Comparison of ENCODE assay signal across 23 cellular contexts in genomic region chr1:44008259-44008658, GRCh38. TPM values are rescaled to one million over a fixed set of nuclear protein-coding genes. Genes with fewer than 3 reads are reported as not detected.
DNase-seq lines count a peak whose midpoint lies in the region; ATAC-seq, FAIRE-seq and TF ChIP-seq lines count a peak whose summit lies in the region.
"Had no signal": no experiment of that assay in that cellular context is flagged by ENCODE, and none has a peak within 500 bp of the region (broad histone marks: within the 10 kb centered on the region; RNA-seq: fewer than 3 reads in every experiment).

No MANE protein-coding gene starts in this region.

- no peak for TF ChIP-seq RAD21 in H1 (IDR thresholded peaks at IDR 0.05 in 1 of 2, conservative IDR thresholded peaks at IDR 0.05 in 1 of 2; ENCODE audit: low read depth in 2 of 2, low read length in 2 of 2)

- H3K23ac ChIP-seq in H1 (ENCODE audit: insufficient read length) = no peak overlapping the region

- peak overlapping the region; percentile 44 for H3K27ac Mint-ChIP-seq in activated T-helper 1 cell treated with anti-CD3 and anti-CD28 coated beads, Interleukin-12 subunit alpha, Interleukin-12 subunit beta, Interleukin-2, Interleukin-4 antibody, amounts not matched to agents 30 ng/mL and 10 ng/mL and 1 ng/mL, durations not matched to agents 14 hours and 24 hours and 36 hours
- H3K27ac Mint-ChIP-seq in stimulated activated effector memory CD8-positive, alpha-beta T cell treated with anti-CD3 and anti-CD28 coated beads, Interleukin-12 subunit alpha, Interleukin-12 subunit beta, amount 100 ng/mL, for 72 hours = peak overlapping the region; percentile 62
- H3K27ac Mint-ChIP-seq in activated CD8-positive, alpha-beta T cell treated with anti-CD3 and anti-CD28 coated beads for 36 hours = no peak overlapping the region
- H3K27ac Mint-ChIP-seq: B cell; CD8-positive, alpha-beta T cell had no signal

- H3K79me2 ChIP-seq in H1 (ENCODE audit: control insufficient read depth in 1 of 2, insufficient read depth in 2 of 2, low read length in 2 of 2) = no peaks in the 10 kb centered on the region

- H3K4ac ChIP-seq in H1 (replicated peaks; ENCODE audit: insufficient read length, low read depth, low read length) = no peak overlapping the region

- H3K4me1 Mint-ChIP-seq in activated T-helper 1 cell treated with anti-CD3 and anti-CD28 coated beads, Interleukin-12 subunit alpha, Interleukin-12 subunit beta, Interleukin-2, Interleukin-4 antibody, amounts not matched to agents 30 ng/mL and 10 ng/mL and 1 ng/mL, durations not matched to agents 14 hours and 24 hours and 36 hours (ENCODE audit: low read depth) = no peaks in the 10 kb centered on the region
- no peaks in the 10 kb centered on the region for H3K4me1 Mint-ChIP-seq in stimulated activated effector memory CD8-positive, alpha-beta T cell treated with anti-CD3 and anti-CD28 coated beads, Interleukin-12 subunit alpha, Interleukin-12 subunit beta, amount 100 ng/mL, for 72 hours
- H3K4me1 Mint-ChIP-seq in activated CD8-positive, alpha-beta T cell treated with anti-CD3 and anti-CD28 coated beads for 36 hours (ENCODE audit: low read depth) = peaks cover 6% of the 10 kb centered on the region
- H3K4me1 Mint-ChIP-seq: B cell had no signal

- CTCF ChIA-PET in H1 (lab: Charles Lee; ENCODE audit: partially characterized antibody) = interaction anchor here (1.3 to 15.8 kb wide), 3 partner anchors 11 to 22 kb away, joined by 4 to 239 read pairs (median 71); partner anchors contain the start of genes CCDC24 and SLC6A9
- CTCF ChIA-PET in activated CD8-positive, alpha-beta T cell treated with anti-CD3 and anti-CD28 coated beads for 36 hours (lab: Charles Lee) = no interaction called here

- H3K27me3 ChIP-seq in H1 (replicated peaks in 1 of 4; ENCODE audit: control insufficient read depth in 3 of 4, extremely low read depth in 1 of 4, insufficient read depth in 3 of 4, low read length in 3 of 4) = no peaks in the 10 kb centered on the region
- H3K27me3 ChIP-seq: BLaER1 had no signal

- DNase-seq in Right ventricle myocardium inferior (ENCODE audit: missing footprints) = peak; percentile 71
- no peak for DNase-seq in Right ventricle myocardium superior
- DNase-seq in activated T-helper 1 cell treated with anti-CD3 and anti-CD28 coated beads, Interleukin-12 subunit alpha, Interleukin-12 subunit beta, Interleukin-2, Interleukin-4 antibody, amounts not matched to agents 30 ng/mL and 10 ng/mL and 1 ng/mL, durations not matched to agents 14 hours and 24 hours and 36 hours (ENCODE audit: low spot score) = no peak
- DNase-seq in H1 (ENCODE audit: low read depth in 1 of 2, low spot score in 2 of 2) = no peak
- no peak for DNase-seq in stimulated activated effector memory CD8-positive, alpha-beta T cell treated with anti-CD3 and anti-CD28 coated beads, Interleukin-12 subunit alpha, Interleukin-12 subunit beta, amount 100 ng/mL, for 72 hours (ENCODE audit: low spot score in 2 of 2)
- no peak for DNase-seq in activated CD8-positive, alpha-beta T cell treated with anti-CD3 and anti-CD28 coated beads for 36 hours
- no peak for DNase-seq in hippocampal formation (lab: John Stamatoyannopoulos, UW)
- DNase-seq in UCSD-AML1 (lab: John Stamatoyannopoulos, UW; ENCODE audit: unreplicated experiment) = no peak
- DNase-seq: Caco-2; CD4-positive, CD25-positive, alpha-beta regulatory T cell; CD8-positive, alpha-beta T cell; DMS153; DND-41; GOT3; H7; HCEC 1CT had no signal

- H3K27ac ChIP-seq in H1 (ENCODE audit: low read depth, low read length) = no peak overlapping the region
- H3K27ac ChIP-seq: 22Rv1, BLaER1, C4-2B had no signal

- H4K91ac ChIP-seq in H1 (replicated peaks; ENCODE audit: insufficient read length, low read length) = no peak overlapping the region

- no peak for FAIRE-seq in H1 (lab: Jason Lieb, UNC)
- FAIRE-seq: A204.1, G401.6, GM12892 had no signal

- no peak overlapping the region for H3K9ac ChIP-seq in H1 (replicated peaks in 1 of 4; ENCODE audit: extremely low read depth in 1 of 4, low read depth in 3 of 4, low read length in 3 of 4)
- H3K9ac ChIP-seq: BLaER1 had no signal

- no peak overlapping the region for H3K4me3 ChIP-seq in H1 (ENCODE audit: extremely low read depth in 1 of 4, insufficient read depth in 2 of 4, low read depth in 3 of 4, low read length in 4 of 4)
- H3K4me3 ChIP-seq: BLaER1 had no signal

- H3K9me3 ChIP-seq in H1 (ENCODE audit: insufficient read depth in 2 of 2, low read depth in 1 of 2, low read length in 1 of 2) = no peaks in the 10 kb centered on the region
- H3K9me3 ChIP-seq: BLaER1, Caco-2 had no signal

- peaks cover 1 to 2% of the 10 kb centered on the region in 2 experiments for H4K20me1 ChIP-seq in H1 (replicated peaks in 1 of 2; ENCODE audit: control insufficient read depth in 1 of 2, insufficient read depth in 2 of 2, low read length in 2 of 2)
- H4K20me1 ChIP-seq: BLaER1 had no signal

- H2AFZ ChIP-seq in H1 (ENCODE audit: low read length) = no peak overlapping the region

- H2BK20ac ChIP-seq in H1 (ENCODE audit: low read length) = no peak overlapping the region

- no peaks in the 10 kb centered on the region for H3K23me2 ChIP-seq in H1 (ENCODE audit: low read depth, low read length)

- ATAC-seq in Right ventricle myocardium inferior (no peak), Right ventricle myocardium superior (ENCODE audit: poor library complexity) (no peak)
- ATAC-seq in stimulated activated effector memory CD8-positive, alpha-beta T cell treated with anti-CD3 and anti-CD28 coated beads, Interleukin-12 subunit alpha, Interleukin-12 subunit beta, amount 100 ng/mL, for 72 hours = no peak
- ATAC-seq in activated CD8-positive, alpha-beta T cell treated with anti-CD3 and anti-CD28 coated beads for 36 hours = no peak
- ATAC-seq: CD8-positive, alpha-beta T cell had no signal

- H2AK5ac ChIP-seq in H1 (ENCODE audit: low read depth, low read length) = no peak overlapping the region

- no peak overlapping the region for H3K56ac ChIP-seq in H1 (replicated peaks; ENCODE audit: insufficient read length, low read depth, low read length)

- intact Hi-C loops in Right ventricle myocardium inferior (cut with DNase I) (no loop called here), Right ventricle myocardium superior (cut with DNase I) (loop anchor here (5.0 kb wide), 1 partner anchor 39 kb away; no protein-coding TSS in a partner anchor)
- intact Hi-C loops in activated T-helper 1 cell treated with anti-CD3 and anti-CD28 coated beads, Interleukin-12 subunit alpha, Interleukin-12 subunit beta, Interleukin-2, Interleukin-4 antibody, amounts not matched to agents 30 ng/mL and 10 ng/mL and 1 ng/mL, durations not matched to agents 14 hours and 24 hours and 36 hours (cut with micrococcal nuclease) = no loop called here
- intact Hi-C loops in activated CD8-positive, alpha-beta T cell treated with anti-CD3 and anti-CD28 coated beads for 36 hours (cut with micrococcal nuclease) = loop anchor here (5.0 kb wide), 1 partner anchor 39 kb away; no protein-coding TSS in a partner anchor

- no peak overlapping the region for H2BK12ac ChIP-seq in H1 (ENCODE audit: low read depth, low read length)

- H3K18ac ChIP-seq in H1 (ENCODE audit: extremely low read depth, low read length) = no peak overlapping the region

- no peaks in the 10 kb centered on the region for H3K36me3 Mint-ChIP-seq in activated T-helper 1 cell treated with anti-CD3 and anti-CD28 coated beads, Interleukin-12 subunit alpha, Interleukin-12 subunit beta, Interleukin-2, Interleukin-4 antibody, amounts not matched to agents 30 ng/mL and 10 ng/mL and 1 ng/mL, durations not matched to agents 14 hours and 24 hours and 36 hours (ENCODE audit: low read depth)
- H3K36me3 Mint-ChIP-seq in stimulated activated effector memory CD8-positive, alpha-beta T cell treated with anti-CD3 and anti-CD28 coated beads, Interleukin-12 subunit alpha, Interleukin-12 subunit beta, amount 100 ng/mL, for 72 hours = no peaks in the 10 kb centered on the region
- peaks cover 10% of the 10 kb centered on the region for H3K36me3 Mint-ChIP-seq in activated CD8-positive, alpha-beta T cell treated with anti-CD3 and anti-CD28 coated beads for 36 hours (ENCODE audit: low read depth)
- H3K36me3 Mint-ChIP-seq: CD4-positive, CD25-positive, alpha-beta regulatory T cell; CD8-positive, alpha-beta T cell had no signal

- TF ChIP-seq CTCF in H1 (IDR thresholded peaks at IDR 0.05; ENCODE audit: control extremely low read depth in 1 of 3, insufficient read depth in 1 of 3, low read depth in 1 of 3, low read length in 3 of 3) = no peak
- TF ChIP-seq CTCF in activated CD8-positive, alpha-beta T cell treated with anti-CD3 and anti-CD28 coated beads for 36 hours (IDR thresholded peaks at IDR 0.05) = no peak

- no peak for TF ChIP-seq EP300 in H1 (IDR thresholded peaks at IDR 0.05; ENCODE audit: borderline replicate concordance in 1 of 2, low read depth in 2 of 2, low read length in 2 of 2)

- H3K79me1 ChIP-seq in H1 (ENCODE audit: low read depth, low read length) = no peaks in the 10 kb centered on the region

- TF ChIP-seq POLR2A in H1 (IDR thresholded peaks at IDR 0.05; ENCODE audit: control extremely low read depth in 1 of 2, low read depth in 2 of 2, low read length in 2 of 2) = no peak

- POLR2A ChIA-PET in H1 (lab: Charles Lee; ENCODE audit: partially characterized antibody) = interaction anchor here (27.1 kb wide), 1 partner anchor 17 kb away, joined by 544 read pairs; the partner anchor contains the start of gene SLC6A9
- POLR2A ChIA-PET in activated CD8-positive, alpha-beta T cell treated with anti-CD3 and anti-CD28 coated beads for 36 hours (lab: Charles Lee) = no interaction called here

- no peak overlapping the region for H4K5ac ChIP-seq in H1 (ENCODE audit: insufficient read length, low read depth, low read length)

- H3K14ac ChIP-seq in H1 (ENCODE audit: insufficient read length) = no peak overlapping the region

- no peak overlapping the region for H2BK15ac ChIP-seq in H1 (ENCODE audit: low read length)

- H3K4me3 Mint-ChIP-seq in activated T-helper 1 cell treated with anti-CD3 and anti-CD28 coated beads, Interleukin-12 subunit alpha, Interleukin-12 subunit beta, Interleukin-2, Interleukin-4 antibody, amounts not matched to agents 30 ng/mL and 10 ng/mL and 1 ng/mL, durations not matched to agents 14 hours and 24 hours and 36 hours = no peak overlapping the region
- no peak overlapping the region for H3K4me3 Mint-ChIP-seq in stimulated activated effector memory CD8-positive, alpha-beta T cell treated with anti-CD3 and anti-CD28 coated beads, Interleukin-12 subunit alpha, Interleukin-12 subunit beta, amount 100 ng/mL, for 72 hours
- H3K4me3 Mint-ChIP-seq in activated CD8-positive, alpha-beta T cell treated with anti-CD3 and anti-CD28 coated beads for 36 hours = no peak overlapping the region
- H3K4me3 Mint-ChIP-seq: B cell; CD4-positive, CD25-positive, alpha-beta regulatory T cell; CD8-positive, alpha-beta T cell had no signal

- 95% methylated on average over 12 of the region's 12 CpGs; no CpG with 5 or more reads in 1 of the 2 experiments for WGBS in H1 (ENCODE audit: extremely low coverage in 1 of 2, insufficient coverage in 1 of 2, insufficient read length in 1 of 2, insufficient replicate concordance in 2 of 2, low coverage in 1 of 2, low lambda C conversion rate in 2 of 2, missing lambda C conversion rate in 1 of 2), 2 experiments

- no peak overlapping the region for H2BK5ac ChIP-seq in H1 (ENCODE audit: low read depth, low read length)

- H3K4me2 ChIP-seq in H1 (ENCODE audit: insufficient read depth in 1 of 2, low read depth in 2 of 2, low read length in 2 of 2) = no peak overlapping the region
- H3K4me2 ChIP-seq: BLaER1 had no signal

- peaks cover 0 to 4% (median 0%) of the 10 kb centered on the region in 4 experiments; a peak in 2 of 7 replicates for H3K4me1 ChIP-seq in H1 (replicated peaks in 1 of 4; ENCODE audit: control insufficient read depth in 3 of 4, insufficient read depth in 4 of 4, low read length in 3 of 4)
- H3K4me1 ChIP-seq: Caco-2 had no signal

- peak overlapping the region; percentile 60; the same call in 1 of the 2 replicates for H4K8ac ChIP-seq in H1 (ENCODE audit: extremely low read depth, insufficient read depth, low read length)

- no peaks in the 10 kb centered on the region for H3K9me3 Mint-ChIP-seq in activated T-helper 1 cell treated with anti-CD3 and anti-CD28 coated beads, Interleukin-12 subunit alpha, Interleukin-12 subunit beta, Interleukin-2, Interleukin-4 antibody, amounts not matched to agents 30 ng/mL and 10 ng/mL and 1 ng/mL, durations not matched to agents 14 hours and 24 hours and 36 hours
- no peaks in the 10 kb centered on the region for H3K9me3 Mint-ChIP-seq in stimulated activated effector memory CD8-positive, alpha-beta T cell treated with anti-CD3 and anti-CD28 coated beads, Interleukin-12 subunit alpha, Interleukin-12 subunit beta, amount 100 ng/mL, for 72 hours
- no peaks in the 10 kb centered on the region for H3K9me3 Mint-ChIP-seq in activated CD8-positive, alpha-beta T cell treated with anti-CD3 and anti-CD28 coated beads for 36 hours
- H3K9me3 Mint-ChIP-seq: CD4-positive, CD25-positive, alpha-beta regulatory T cell; CD8-positive, alpha-beta T cell had no signal

- peaks cover 1% of the 10 kb centered on the region for H3K27me3 Mint-ChIP-seq in activated T-helper 1 cell treated with anti-CD3 and anti-CD28 coated beads, Interleukin-12 subunit alpha, Interleukin-12 subunit beta, Interleukin-2, Interleukin-4 antibody, amounts not matched to agents 30 ng/mL and 10 ng/mL and 1 ng/mL, durations not matched to agents 14 hours and 24 hours and 36 hours (ENCODE audit: insufficient read depth)
- no peaks in the 10 kb centered on the region for H3K27me3 Mint-ChIP-seq in activated CD8-positive, alpha-beta T cell treated with anti-CD3 and anti-CD28 coated beads for 36 hours
- H3K27me3 Mint-ChIP-seq: B cell; CD4-positive, CD25-positive, alpha-beta regulatory T cell had no signal

- no peak overlapping the region for H2BK120ac ChIP-seq in H1 (replicated peaks; ENCODE audit: low read depth, low read length)

- peaks cover 0 to 20% (median 2%) of the 10 kb centered on the region in 4 experiments; a peak in 4 of 8 replicates for H3K36me3 ChIP-seq in H1 (ENCODE audit: control insufficient read depth in 2 of 4, insufficient read depth in 4 of 4, low read length in 3 of 4)
- H3K36me3 ChIP-seq: BLaER1 had no signal

RNA-seq across cellular contexts. Expression of gene CCDC24, which starts 16.9 kb away (rescaled TPM):
- total RNA-seq in Right ventricle myocardium inferior = 0.89 TPM
- 0.86 TPM for total RNA-seq in Right ventricle myocardium superior
- total RNA-seq in activated T-helper 1 cell treated with anti-CD3 and anti-CD28 coated beads, Interleukin-12 subunit alpha, Interleukin-12 subunit beta, Interleukin-2, Interleukin-4 antibody, amounts not matched to agents 30 ng/mL and 10 ng/mL and 1 ng/mL, durations not matched to agents 14 hours and 24 hours and 36 hours = 2.7 TPM in 2 replicates
- 10.5 and 11.2 TPM in 2 replicates for total RNA-seq in H1 (2021; fragmentation: NEBNext Ultra II Directional; extraction: Animal tissue kit (Norgen Biotek cat#: 25700))
- polyA plus RNA-seq in H1 (2011; rRNA removed) = 11.4 and 19.7 TPM in 2 replicates
- 12.9 TPM for polyA plus RNA-seq in H1 (2011; cell fraction: cytosol; rRNA removed)
- 18.6 TPM for polyA plus RNA-seq in H1 (2011; cell fraction: nucleus; rRNA removed)
- polyA plus RNA-seq in H1 (2012, experiment 1 of 2) = 9.6 to 17.8 TPM (median 12.7 TPM) in 4 replicates
- polyA plus RNA-seq in H1 (2012, experiment 2 of 2) = 10.0 TPM
- 8.4 TPM for polyA plus RNA-seq in H1 (2013, experiment 1 of 2)
- polyA plus RNA-seq in H1 (2013, experiment 2 of 2) = 9.2 TPM
- polyA minus RNA-seq in H1 (2011; rRNA and poly(A)+ RNA removed) = 2.1 and 2.5 TPM in 2 replicates
- 7.6 TPM for polyA minus RNA-seq in H1 (2011; cell fraction: cytosol; rRNA and poly(A)+ RNA removed)
- 4.4 TPM for polyA minus RNA-seq in H1 (2011; cell fraction: nucleus; rRNA and poly(A)+ RNA removed)
- 1 to 10 TPM; 1.4 to 1.8 TPM for total RNA-seq in activated CD8-positive, alpha-beta T cell treated with anti-CD3 and anti-CD28 coated beads for 36 hours

RNA-seq across cellular contexts. Expression of gene SLC6A9, which starts 23.0 kb away (rescaled TPM):
- total RNA-seq in Right ventricle myocardium inferior (1.5 TPM), Right ventricle myocardium superior (0.78 TPM)
- 7.0 and 7.4 TPM in 2 replicates for total RNA-seq in activated T-helper 1 cell treated with anti-CD3 and anti-CD28 coated beads, Interleukin-12 subunit alpha, Interleukin-12 subunit beta, Interleukin-2, Interleukin-4 antibody, amounts not matched to agents 30 ng/mL and 10 ng/mL and 1 ng/mL, durations not matched to agents 14 hours and 24 hours and 36 hours
- total RNA-seq in H1 (2021; fragmentation: NEBNext Ultra II Directional; extraction: Animal tissue kit (Norgen Biotek cat#: 25700)) = 24.1 and 24.2 TPM in 2 replicates
- polyA plus RNA-seq in H1 (2011; rRNA removed) = 20.2 and 34.5 TPM in 2 replicates
- 13.2 TPM for polyA plus RNA-seq in H1 (2011; cell fraction: cytosol; rRNA removed)
- polyA plus RNA-seq in H1 (2011; cell fraction: nucleus; rRNA removed) = 48.7 TPM
- 16.1 to 23.0 TPM (median 21.5 TPM) in 4 replicates for polyA plus RNA-seq in H1 (2012, experiment 1 of 2)
- polyA plus RNA-seq in H1 (2012, experiment 2 of 2) = 17.6 TPM
- polyA plus RNA-seq in H1 (2013, experiment 1 of 2) = 14.5 TPM
- 14.6 TPM for polyA plus RNA-seq in H1 (2013, experiment 2 of 2)
- 25.8 and 33.4 TPM in 2 replicates for polyA minus RNA-seq in H1 (2011; rRNA and poly(A)+ RNA removed)
- 17.4 TPM for polyA minus RNA-seq in H1 (2011; cell fraction: cytosol; rRNA and poly(A)+ RNA removed)
- polyA minus RNA-seq in H1 (2011; cell fraction: nucleus; rRNA and poly(A)+ RNA removed) = 23.0 TPM
- total RNA-seq in activated CD8-positive, alpha-beta T cell treated with anti-CD3 and anti-CD28 coated beads for 36 hours = 1 to 10 TPM; 6.5 to 7.4 TPM
- total RNA-seq: CD8-positive, alpha-beta T cell had no signal

RNA-seq across cellular contexts. Expression of gene B4GALT2, which starts 29.2 kb away (rescaled TPM):
- total RNA-seq in Right ventricle myocardium inferior (39.1 TPM), Right ventricle myocardium superior (34.3 TPM)
- 51.2 and 51.3 TPM in 2 replicates for total RNA-seq in activated T-helper 1 cell treated with anti-CD3 and anti-CD28 coated beads, Interleukin-12 subunit alpha, Interleukin-12 subunit beta, Interleukin-2, Interleukin-4 antibody, amounts not matched to agents 30 ng/mL and 10 ng/mL and 1 ng/mL, durations not matched to agents 14 hours and 24 hours and 36 hours
- 56.5 and 60.6 TPM in 2 replicates for total RNA-seq in H1 (2021; fragmentation: NEBNext Ultra II Directional; extraction: Animal tissue kit (Norgen Biotek cat#: 25700))
- polyA plus RNA-seq in H1 (2011; rRNA removed) = 121 and 152 TPM in 2 replicates
- polyA plus RNA-seq in H1 (2011; cell fraction: cytosol; rRNA removed) = 73.9 TPM
- polyA plus RNA-seq in H1 (2011; cell fraction: nucleus; rRNA removed) = 116 TPM
- 39.4 to 75.9 TPM (median 64.3 TPM) in 4 replicates for polyA plus RNA-seq in H1 (2012, experiment 1 of 2)
- polyA plus RNA-seq in H1 (2012, experiment 2 of 2) = 69.9 TPM
- polyA plus RNA-seq in H1 (2013, experiment 1 of 2) = 41.5 TPM
- 41.4 TPM for polyA plus RNA-seq in H1 (2013, experiment 2 of 2)
- 37.6 and 38.8 TPM in 2 replicates for polyA minus RNA-seq in H1 (2011; rRNA and poly(A)+ RNA removed)
- 44.5 TPM for polyA minus RNA-seq in H1 (2011; cell fraction: cytosol; rRNA and poly(A)+ RNA removed)
- polyA minus RNA-seq in H1 (2011; cell fraction: nucleus; rRNA and poly(A)+ RNA removed) = 39.0 TPM
- total RNA-seq in activated CD8-positive, alpha-beta T cell treated with anti-CD3 and anti-CD28 coated beads for 36 hours = 10 to 100 TPM; 35.4 to 35.5 TPM

RNA-seq across cellular contexts. Expression of gene ATP6V0B, which starts 33.5 kb away (rescaled TPM):
- 84.5 TPM for total RNA-seq in Right ventricle myocardium inferior
- 80.9 TPM for total RNA-seq in Right ventricle myocardium superior
- total RNA-seq in activated T-helper 1 cell treated with anti-CD3 and anti-CD28 coated beads, Interleukin-12 subunit alpha, Interleukin-12 subunit beta, Interleukin-2, Interleukin-4 antibody, amounts not matched to agents 30 ng/mL and 10 ng/mL and 1 ng/mL, durations not matched to agents 14 hours and 24 hours and 36 hours = 187 and 195 TPM in 2 replicates
- total RNA-seq in H1 (2021; fragmentation: NEBNext Ultra II Directional; extraction: Animal tissue kit (Norgen Biotek cat#: 25700)) = 105 and 106 TPM in 2 replicates
- polyA plus RNA-seq in H1 (2011; rRNA removed) = 302 and 308 TPM in 2 replicates
- polyA plus RNA-seq in H1 (2011; cell fraction: cytosol; rRNA removed) = 184 TPM
- polyA plus RNA-seq in H1 (2011; cell fraction: nucleus; rRNA removed) = 229 TPM
- 67.6 to 121 TPM (median 110 TPM) in 4 replicates for polyA plus RNA-seq in H1 (2012, experiment 1 of 2)
- polyA plus RNA-seq in H1 (2012, experiment 2 of 2) = 213 TPM
- 82.5 TPM for polyA plus RNA-seq in H1 (2013, experiment 1 of 2)
- polyA plus RNA-seq in H1 (2013, experiment 2 of 2) = 103 TPM
- polyA minus RNA-seq in H1 (2011; rRNA and poly(A)+ RNA removed) = 81.0 and 107 TPM in 2 replicates
- 56.4 TPM for polyA minus RNA-seq in H1 (2011; cell fraction: cytosol; rRNA and poly(A)+ RNA removed)
- polyA minus RNA-seq in H1 (2011; cell fraction: nucleus; rRNA and poly(A)+ RNA removed) = 57.2 TPM
- total RNA-seq in activated CD8-positive, alpha-beta T cell treated with anti-CD3 and anti-CD28 coated beads for 36 hours = 10 to 100 TPM; 67.6 to 75.5 TPM

RNA-seq across cellular contexts. Expression of gene DPH2, which starts 38.4 kb away (rescaled TPM):
- total RNA-seq in Right ventricle myocardium inferior = 14.8 TPM
- total RNA-seq in Right ventricle myocardium superior = 16.2 TPM
- total RNA-seq in activated T-helper 1 cell treated with anti-CD3 and anti-CD28 coated beads, Interleukin-12 subunit alpha, Interleukin-12 subunit beta, Interleukin-2, Interleukin-4 antibody, amounts not matched to agents 30 ng/mL and 10 ng/mL and 1 ng/mL, durations not matched to agents 14 hours and 24 hours and 36 hours = 73.8 and 74.8 TPM in 2 replicates
- 64.9 and 65.3 TPM in 2 replicates for total RNA-seq in H1 (2021; fragmentation: NEBNext Ultra II Directional; extraction: Animal tissue kit (Norgen Biotek cat#: 25700))
- 92.1 and 163 TPM in 2 replicates for polyA plus RNA-seq in H1 (2011; rRNA removed)
- 86.7 TPM for polyA plus RNA-seq in H1 (2011; cell fraction: cytosol; rRNA removed)
- polyA plus RNA-seq in H1 (2011; cell fraction: nucleus; rRNA removed) = 239 TPM
- polyA plus RNA-seq in H1 (2012, experiment 1 of 2) = 43.5 to 63.1 TPM (median 52.3 TPM) in 4 replicates
- 81.4 TPM for polyA plus RNA-seq in H1 (2012, experiment 2 of 2)
- 39.0 TPM for polyA plus RNA-seq in H1 (2013, experiment 1 of 2)
- 35.0 TPM for polyA plus RNA-seq in H1 (2013, experiment 2 of 2)
- polyA minus RNA-seq in H1 (2011; rRNA and poly(A)+ RNA removed) = 74.9 and 79.0 TPM in 2 replicates
- 53.3 TPM for polyA minus RNA-seq in H1 (2011; cell fraction: cytosol; rRNA and poly(A)+ RNA removed)
- 78.0 TPM for polyA minus RNA-seq in H1 (2011; cell fraction: nucleus; rRNA and poly(A)+ RNA removed)
- 10 to 100 TPM; 29.6 to 34.1 TPM for total RNA-seq in activated CD8-positive, alpha-beta T cell treated with anti-CD3 and anti-CD28 coated beads for 36 hours

Comparison
In these comparisons a context has a peak if more than half of its experiments do, and no peak if none do; other contexts are left out.
1. intact Hi-C loops: an anchor here in Right ventricle myocardium superior (5.0 kb wide) and activated CD8-positive, alpha-beta T cell treated with anti-CD3 and anti-CD28 coated beads for 36 hours (5.0 kb wide); none called in Right ventricle myocardium inferior and activated T-helper 1 cell treated with anti-CD3 and anti-CD28 coated beads, Interleukin-12 subunit alpha, Interleukin-12 subunit beta, Interleukin-2, Interleukin-4 antibody, amounts not matched to agents 30 ng/mL and 10 ng/mL and 1 ng/mL, durations not matched to agents 14 hours and 24 hours and 36 hours.